ENCODE assay signal across 8 cellular contexts in the genomic region with DNA sequence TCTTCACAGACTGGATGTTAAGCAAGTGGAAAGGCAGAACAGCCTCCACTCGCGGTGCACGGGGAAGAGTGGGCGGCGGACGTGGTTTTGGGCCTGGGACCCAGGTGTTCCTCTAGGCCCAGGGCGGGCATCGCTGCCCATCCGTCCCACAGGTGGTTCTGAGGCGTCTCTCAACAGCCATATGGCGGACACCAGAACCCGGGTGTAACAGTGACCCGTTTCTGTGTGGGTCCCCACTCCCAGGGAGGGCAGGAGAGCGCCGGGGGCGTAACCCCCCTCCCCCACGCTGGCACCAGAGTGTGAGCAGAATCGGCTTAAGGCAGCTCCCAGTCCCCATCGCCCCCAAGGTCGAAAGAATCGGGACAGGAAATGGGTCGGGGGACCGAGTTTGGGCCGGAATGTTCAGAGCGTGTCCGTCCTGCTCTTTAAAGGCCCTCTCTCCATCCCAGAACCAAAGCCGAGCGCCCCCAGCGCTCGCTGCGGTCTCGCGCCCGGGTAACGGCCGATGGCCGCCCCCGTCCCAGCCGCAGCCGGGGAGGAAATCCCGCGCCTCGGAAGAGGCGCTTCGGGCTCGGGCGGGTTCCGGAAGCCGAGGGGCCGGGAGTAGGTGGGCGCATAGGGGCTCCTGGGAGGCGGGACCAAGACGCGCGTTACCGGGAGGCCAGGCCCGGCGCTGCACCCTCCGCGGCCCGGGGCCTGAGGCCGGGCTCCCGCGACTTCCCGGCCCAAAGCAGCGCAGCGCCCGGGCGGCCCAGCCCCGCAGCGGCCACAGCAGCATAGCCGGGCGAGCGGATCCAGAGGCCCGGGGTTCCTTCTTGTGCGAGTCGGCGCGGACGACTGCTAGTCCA. TPM values are rescaled to one million over a fixed set of nuclear protein-coding genes. Genes with fewer than 3 reads are reported as not detected.
A peak's percentile ranks its signal among the peaks of the same experiment; 100 is the strongest.
DNase-seq lines count a peak whose midpoint lies in the region; ATAC-seq and TF ChIP-seq lines count a peak whose summit lies in the region.

A gene (minus strand): TSS at position 839 of the 848 bp plus-strand sequence. CDS start 61 bp downstream, at position 778.

- CTCF ChIA-PET in T-cell (lab: Charles Lee): interaction anchor here in 1 of 2 donors (1.2 kb wide), 1 partner anchor 29 kb away, joined by 4 read pairs; no protein-coding TSS in a partner anchor

- in situ Hi-C loops in transverse colon (cut with MboI; ENCODE audit: low pct_ligation_motif_present in 1 of 4, low pct_unique_long_range_greater_than_20kb in 1 of 4, low sequenced_read_pairs in 3 of 4): no loop called here

- TF ChIP-seq CTCF in adrenal gland (IDR thresholded peaks at IDR 0.05) (peak in 2 of 6 experiments; percentile 22 to 23), cardiac muscle cell (IDR thresholded peaks at IDR 0.05; ENCODE audit: low read depth, low read length) (peak; percentile 32), ovary (IDR thresholded peaks at IDR 0.05) (peak in 2 of 3 donors; percentile 18 to 20), transverse colon (IDR thresholded peaks at IDR 0.05) (peak in 3 of 5 experiments; percentile 17 to 35 (median 25))

- peaks cover 4% of the 10 kb centered on the region for H3K36me3 Mint-ChIP-seq in T-cell

- no peaks in the 10 kb centered on the region for H3K9me3 ChIP-seq in adrenal gland (replicated peaks in 1 of 3)
- no peaks in the 10 kb centered on the region for H3K9me3 ChIP-seq in cardiac muscle cell (ENCODE audit: low read depth)
- H3K9me3 ChIP-seq in ovary: no peaks in the 10 kb centered on the region
- no peaks in the 10 kb centered on the region for H3K9me3 ChIP-seq in transverse colon

- intact Hi-C loops in adrenal gland (cut with DNase I): loop anchor here in 1 of 2 donors (5.0 kb wide), 1 partner anchor 53 kb away; a partner anchor contains a TSS
- intact Hi-C loops in ovary (cut with DNase I): loop anchor here in 3 of 4 donors (2.0 to 10.0 kb wide), 4 partner anchors 32 to 65 kb away; a partner anchor contains a TSS
- intact Hi-C loops in transverse colon (cut with DNase I; ENCODE audit: low total_unique reads): no loop called here

- H3K4me3 Mint-ChIP-seq in T-cell: peak within 1 kb of the TSS; percentile 78 to 94 (median 91)

- ATAC-seq in T-cell (replicated peaks in 1 of 4) (peak; percentile 18 to 22 (median 21)), HG03521 (IDR thresholded peaks at IDR 0.05; ENCODE audit: unreplicated experiment) (no peak)

- no peaks in the 10 kb centered on the region for H3K36me3 ChIP-seq in adrenal gland (replicated peaks in 1 of 2)
- no peaks in the 10 kb centered on the region for H3K36me3 ChIP-seq in cardiac muscle cell
- no peaks in the 10 kb centered on the region for H3K36me3 ChIP-seq in ovary
- H3K36me3 ChIP-seq in transverse colon: no peaks in the 10 kb centered on the region

- TF ChIP-seq POLR2A in adrenal gland (IDR thresholded peaks at IDR 0.05) (peak; percentile 67 to 87), ovary (IDR thresholded peaks at IDR 0.05) (peak; percentile 72), transverse colon (IDR thresholded peaks at IDR 0.05) (peak; percentile 75)

- DNase-seq in EL: peak; percentile 74
- DNase-seq in HK-2 (ENCODE audit: unreplicated experiment): peak; percentile 74
- peak in 32 of 34 experiments; percentile 8 to 59 (median 32) for DNase-seq in T-cell
- peak; percentile 45 to 84 (median 59) for DNase-seq in adrenal gland
- peak; percentile 78 to 85 for DNase-seq in cardiac muscle cell (ENCODE audit: low read depth in 1 of 2, low spot score in 1 of 2)
- DNase-seq in ovary: peak; percentile 74 to 86 (median 79)
- DNase-seq in transverse colon: peak; percentile 71

- TF ChIP-seq EP300 in ovary (IDR thresholded peaks at IDR 0.05) (no peak), transverse colon (IDR thresholded peaks at IDR 0.05; ENCODE audit: low read depth) (no peak)

- POLR2A ChIA-PET in T-cell (lab: Charles Lee): no interaction called here

- H3K27me3 ChIP-seq in adrenal gland: no peaks in the 10 kb centered on the region
- no peaks in the 10 kb centered on the region for H3K27me3 ChIP-seq in cardiac muscle cell
- H3K27me3 ChIP-seq in ovary: no peaks in the 10 kb centered on the region
- H3K27me3 ChIP-seq in transverse colon: no peaks in the 10 kb centered on the region

- H3K4me3 ChIP-seq in adrenal gland (peak within 1 kb of the TSS; percentile 56 to 90 (median 70)), cardiac muscle cell (peak within 1 kb of the TSS; percentile 54), ovary (peak within 1 kb of the TSS; percentile 60), transverse colon (peak within 1 kb of the TSS; percentile 69 to 99 (median 78))

- peaks cover 56 to 67% (median 63%) of the 10 kb centered on the region in 3 donors for H3K4me1 Mint-ChIP-seq in T-cell

- no peaks in the 10 kb centered on the region for H3K27me3 Mint-ChIP-seq in T-cell

- H3K4me1 ChIP-seq in adrenal gland (replicated peaks in 1 of 2) (peaks cover 25 to 50% of the 10 kb centered on the region in 2 donors), cardiac muscle cell (ENCODE audit: low read depth) (peaks cover 20% of the 10 kb centered on the region), ovary (ENCODE audit: insufficient read depth) (peaks cover 7% of the 10 kb centered on the region), transverse colon (peaks cover 5 to 46% (median 37%) of the 10 kb centered on the region in 4 donors)

- no peaks in the 10 kb centered on the region for H3K9me3 Mint-ChIP-seq in T-cell

- H3K27ac Mint-ChIP-seq in T-cell: peak within 1 kb of the TSS; percentile 94

- H3K27ac ChIP-seq in adrenal gland (peak within 1 kb of the TSS; percentile 45 to 96 (median 92)), cardiac muscle cell (peak within 1 kb of the TSS; percentile 88), ovary (peak within 1 kb of the TSS; percentile 94 to 99), transverse colon (peak within 1 kb of the TSS; percentile 92 to 98 (median 94))

- 0 to 24% (median 3%) methylated on average over 7 to 80 of the region's 80 CpGs for WGBS in adrenal gland, 4 donors
- 1 to 2% (median 1%) methylated on average over 52 to 80 of the region's 80 CpGs for WGBS in ovary, 3 donors
- WGBS in transverse colon (ENCODE audit: low coverage in 1 of 2), 2 donors: 7% methylated on average over 43 of the region's 80 CpGs; no CpG with 5 or more reads in 1 of the 2 donors

RNA-seq across cellular contexts. Expression of the gene that starts here (rescaled TPM):
- total RNA-seq in T-cell: 10 to 100 TPM in 2 of 5 donors, 1 to 10 TPM in 3; 4.6 to 10.8 (median 8.4) TPM
- total RNA-seq in adrenal gland: 10 to 100 TPM; 48.3 to 78.9 (median 67.5) TPM
- polyA plus RNA-seq in adrenal gland: 10 to 100 TPM; 24.9 to 45.3 (median 29.8) TPM
- total RNA-seq in cardiac muscle cell: 19.8 and 20.2 TPM in 2 replicates
- 18.2 and 20.9 TPM in 2 replicates for polyA plus RNA-seq in cardiac muscle cell
- total RNA-seq in ovary: 10 to 100 TPM; 17.0 to 42.0 (median 34.0) TPM
- 10 to 100 TPM; 21.1 to 80.6 TPM for polyA plus RNA-seq in ovary
- total RNA-seq in transverse colon: 10 to 100 TPM; 15.7 to 20.6 (median 16.6) TPM
